1 cellular context compared by ENCODE assay signal in genomic region chr11:75673977-75674582, GRCh38.
TF ChIP-seq lines count a peak whose summit lies in the region.

No MANE protein-coding gene starts in this region.

TF ChIP-seq in SK-N-SH, 30 proteins besides CTCF, POLR2A, EP300 and RAD21 (continued from another document):
- no peak for TF ChIP-seq REST (IDR thresholded peaks at IDR 0.05; ENCODE audit: low read depth, low read length)
- no peak for TF ChIP-seq NFIC (IDR thresholded peaks at IDR 0.05; ENCODE audit: borderline replicate concordance)
- TF ChIP-seq GATA2 (CRISPR knock-in tag; IDR thresholded peaks at IDR 0.05), result no peak
- TF ChIP-seq NRF1 (IDR thresholded peaks at IDR 0.05; ENCODE audit: low read depth, low read length), result no peak
- no peak for TF ChIP-seq TCF12 (IDR thresholded peaks at IDR 0.05)
- no peak for TF ChIP-seq CHD2 (IDR thresholded peaks at IDR 0.05; ENCODE audit: low read length, partially characterized antibody)
